ENCODE assay signal across 10 cellular contexts in the genomic region with DNA sequence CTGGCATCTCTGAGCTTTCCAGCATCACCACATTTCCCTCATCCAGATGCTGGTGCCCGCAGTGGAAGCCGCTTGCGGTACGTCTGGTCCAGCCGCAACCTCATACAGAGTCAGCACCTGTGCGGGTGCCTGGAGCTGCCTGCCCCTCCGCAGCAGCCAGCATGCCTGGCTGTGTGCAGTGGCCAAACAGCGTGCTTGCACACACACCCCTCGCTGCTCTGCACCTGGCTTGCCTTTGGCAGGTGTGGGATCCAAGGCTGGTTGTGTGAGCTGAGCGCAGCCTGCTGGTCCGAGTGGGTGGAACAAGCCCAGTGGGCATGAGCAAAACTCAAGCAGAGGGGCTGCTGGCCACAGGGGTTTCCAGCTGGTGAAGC. TPM values are rescaled to one million over a fixed set of nuclear protein-coding genes. Genes with fewer than 3 reads are reported as not detected.
DNase-seq lines count a peak whose midpoint lies in the region; ATAC-seq, FAIRE-seq and TF ChIP-seq lines count a peak whose summit lies in the region.
"Had no signal": no experiment of that assay in that cellular context is flagged by ENCODE, and none has a peak within 500 bp of the region (broad histone marks: within the 10 kb centered on the region; RNA-seq: fewer than 3 reads in every experiment).

No MANE protein-coding gene starts in this region.

- peaks cover 29% of the 10 kb centered on the region for H3K4me1 ChIP-seq in keratinocyte (ENCODE audit: control insufficient read depth, extremely low read depth, insufficient read depth, low read length)

- TF ChIP-seq CTCF in D721Med (IDR thresholded peaks at IDR 0.05; ENCODE audit: insufficient read depth, missing control alignments) (peak; percentile 8), keratinocyte (optimal IDR thresholded peaks at IDR 0.05 in 1 of 3, IDR thresholded peaks at IDR 0.05 in 1 of 3, conservative IDR thresholded peaks at IDR 0.05 in 1 of 3; ENCODE audit: extremely low read depth in 1 of 3, insufficient read depth in 2 of 3, low read length in 3 of 3) (peak; percentile 74 to 91 (median 88))

- no peak overlapping the region for H3K27ac ChIP-seq in keratinocyte (ENCODE audit: control insufficient read depth, insufficient read depth, low read length)
- H3K27ac ChIP-seq: testis had no signal

- ATAC-seq in HG03520 (IDR thresholded peaks at IDR 0.05; ENCODE audit: unreplicated experiment) (no peak), GM18498 (IDR thresholded peaks at IDR 0.05; ENCODE audit: unreplicated experiment) (no peak)

- no peaks in the 10 kb centered on the region for H4K20me1 ChIP-seq in keratinocyte (ENCODE audit: control insufficient read depth, extremely low read depth, insufficient read depth, low read length)

- no peaks in the 10 kb centered on the region for H3K79me2 ChIP-seq in keratinocyte (ENCODE audit: control insufficient read depth, insufficient read depth, low read length)

- DNase-seq in D721Med (ENCODE audit: insufficient read length, low spot score) (no peak), SHP77 (lab: John Stamatoyannopoulos, UW) (peak; percentile 85 to 92), keratinocyte (ENCODE audit: low read depth, low spot score) (no peak), glomerular visceral epithelial cell (ENCODE audit: extremely low spot score) (no peak), mesenteric fat pad (ENCODE audit: low spot score) (no peak)
- DNase-seq in Jurkat, Clone E6-1 (ENCODE audit: low read depth, low spot score) = peak; percentile 41

- no peaks in the 10 kb centered on the region for H3K9me1 ChIP-seq in keratinocyte (ENCODE audit: control insufficient read depth, extremely low read depth, insufficient read depth, low read length)

- H3K27me3 ChIP-seq in keratinocyte (ENCODE audit: control insufficient read depth, extremely low read depth, insufficient read depth, low read length) = no peaks in the 10 kb centered on the region
- H3K27me3 ChIP-seq: testis had no signal

- H2AFZ ChIP-seq in keratinocyte (ENCODE audit: control insufficient read depth, low read length) = no peak overlapping the region

- FAIRE-seq in D721Med (lab: Jason Lieb, UNC) (no peak), keratinocyte (lab: Jason Lieb, UNC) (no peak)
- FAIRE-seq: endometrium had no signal

- no peak overlapping the region for H3K9ac ChIP-seq in keratinocyte (ENCODE audit: control insufficient read depth, extremely low read depth, insufficient read depth, low read length)

- no peak overlapping the region for H3K4me3 ChIP-seq in Jurkat, Clone E6-1 (ENCODE audit: low read length)
- H3K4me3 ChIP-seq in keratinocyte (ENCODE audit: control insufficient read depth in 2 of 3, extremely low read depth in 1 of 3, insufficient read depth in 2 of 3, low read depth in 1 of 3, low read length in 3 of 3) = no peak overlapping the region
- H3K4me3 ChIP-seq: testis had no signal

- dilution Hi-C loops in keratinocyte (cut with MboI; ENCODE audit: extremely low pct_ligation_motif_present, low sequenced_read_pairs) = no loop called here

- no peak overlapping the region for H3K4me2 ChIP-seq in keratinocyte (ENCODE audit: control insufficient read depth, extremely low read depth, insufficient read depth, low read depth, low read length)

- H3K36me3 ChIP-seq in keratinocyte (ENCODE audit: control insufficient read depth in 2 of 2, extremely low read depth in 1 of 2, insufficient read depth in 2 of 2, low read length in 2 of 2) = no peaks in the 10 kb centered on the region

- no peaks in the 10 kb centered on the region for H3K9me3 ChIP-seq in keratinocyte (ENCODE audit: control insufficient read depth, low read depth, low read length)
- H3K9me3 ChIP-seq: testis had no signal

RNA-seq across cellular contexts. Expression of gene HINT3, which starts 3.1 kb away (rescaled TPM):
- polyA plus RNA-seq in Jurkat, Clone E6-1 (2012; ENCODE audit: insufficient read depth, insufficient read length) = 8.6 TPM
- polyA plus RNA-seq in keratinocyte = 1.5 to 3.9 TPM (median 2.9 TPM) in 3 replicates
- polyA plus RNA-seq in keratinocyte (2011; ENCODE audit: low read depth) = 39.6 TPM
- polyA plus RNA-seq in keratinocyte (2011; cell fraction: cytosol; rRNA removed) = 3.5 and 4.5 TPM in 2 replicates
- 1.9 TPM in 2 replicates for polyA plus RNA-seq in keratinocyte (2011; cell fraction: nucleus; rRNA removed)
- polyA plus RNA-seq in keratinocyte (2012; ENCODE audit: low replicate concordance) = 7.4 and 19.7 TPM in 2 replicates
- polyA minus RNA-seq in keratinocyte = 0.52 to 1.4 TPM (median 0.99 TPM) in 3 replicates
- 6.7 TPM for polyA minus RNA-seq in keratinocyte (2011; cell fraction: cytosol; rRNA and poly(A)+ RNA removed)
- 1.9 and 3.3 TPM in 2 replicates for polyA minus RNA-seq in keratinocyte (2011; cell fraction: nucleus; rRNA and poly(A)+ RNA removed)
- 20.5 TPM for total RNA-seq in mesenteric fat pad

RNA-seq across cellular contexts. Expression of gene TRMT11, which starts 32.9 kb away (rescaled TPM):
- 8.7 TPM for polyA plus RNA-seq in Jurkat, Clone E6-1 (2012; ENCODE audit: insufficient read depth, insufficient read length)
- polyA plus RNA-seq in keratinocyte = 14.7 to 23.0 TPM (median 15.0 TPM) in 3 replicates
- polyA plus RNA-seq in keratinocyte (2011; ENCODE audit: low read depth) = 14.9 TPM
- polyA plus RNA-seq in keratinocyte (2011; cell fraction: cytosol; rRNA removed) = 11.9 and 20.6 TPM in 2 replicates
- 23.0 and 33.3 TPM in 2 replicates for polyA plus RNA-seq in keratinocyte (2011; cell fraction: nucleus; rRNA removed)
- 10.7 and 13.5 TPM in 2 replicates for polyA plus RNA-seq in keratinocyte (2012; ENCODE audit: low replicate concordance)
- 1.1 to 30.8 TPM (median 9.2 TPM) in 3 replicates for polyA minus RNA-seq in keratinocyte
- polyA minus RNA-seq in keratinocyte (2011; cell fraction: cytosol; rRNA and poly(A)+ RNA removed) = 6.5 TPM
- 19.7 and 29.3 TPM in 2 replicates for polyA minus RNA-seq in keratinocyte (2011; cell fraction: nucleus; rRNA and poly(A)+ RNA removed)
- 15.5 TPM for total RNA-seq in mesenteric fat pad

Comparison
In these comparisons a context has a peak if more than half of its experiments do, and no peak if none do; other contexts are left out.
1. DNase-seq: peak in Jurkat, Clone E6-1 (single experiment) and SHP77 (2 of 2); none in D721Med (single experiment), keratinocyte (single experiment), glomerular visceral epithelial cell (single experiment) and mesenteric fat pad (single experiment).